Comparison of ENCODE assay signal across 7 cellular contexts in the genomic region with DNA sequence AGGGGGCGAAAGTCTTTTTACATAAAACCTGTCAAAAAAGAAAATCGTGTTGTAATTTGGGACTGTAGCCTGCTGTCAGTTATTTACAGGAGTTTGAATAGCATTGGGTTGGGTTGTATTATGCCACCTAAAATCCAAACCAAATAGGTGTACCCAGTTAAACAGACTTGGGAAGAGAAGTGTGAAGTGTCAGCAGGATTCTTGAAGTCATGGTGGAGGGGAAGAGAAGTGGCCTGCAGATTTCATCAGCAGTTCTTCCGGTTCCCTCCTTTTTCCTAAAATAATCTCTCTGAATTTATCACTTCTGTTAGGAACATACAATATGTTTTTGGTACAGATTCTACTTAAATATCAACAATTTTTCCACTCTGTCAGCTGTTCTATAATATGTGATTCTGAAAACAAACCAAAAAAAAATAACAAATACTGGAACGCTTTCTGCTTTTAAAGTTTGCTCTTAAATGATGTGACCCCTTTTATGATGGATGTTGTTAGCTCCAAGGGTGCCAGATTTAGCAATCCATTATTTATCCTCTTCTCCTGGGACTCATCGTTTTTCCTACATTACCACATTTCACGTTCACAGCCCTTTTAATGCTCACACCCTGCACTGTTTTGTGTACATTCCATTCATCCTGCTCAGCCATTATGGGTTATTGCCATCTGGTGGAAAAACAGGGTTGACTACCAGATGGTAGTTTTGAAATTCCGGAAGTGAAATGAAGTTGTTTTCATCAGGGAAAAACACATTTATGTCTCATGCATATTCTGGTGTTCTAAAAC. TPM values are rescaled to one million over a fixed set of nuclear protein-coding genes. Genes with fewer than 3 reads are reported as not detected.
DNase-seq lines count a peak whose midpoint lies in the region; ATAC-seq and TF ChIP-seq lines count a peak whose summit lies in the region.

No MANE protein-coding gene starts in this region.

- RAD21 ChIA-PET in HCT116 (lab: Charles Lee; ENCODE audit: low non-redundant PET in 1 of 2, low total read pairs in 2 of 2, uncharacterized antibody in 2 of 2, unreplicated experiment in 2 of 2), result interaction anchor here in 1 of 2 experiments (1.2 kb wide), 1 partner anchor 85 kb away, joined by 4 read pairs; no protein-coding TSS in a partner anchor

- H3K4me1 ChIP-seq in HCT116 (ENCODE audit: control insufficient read depth in 1 of 2, insufficient read depth in 2 of 2, low read length in 2 of 2) (peaks cover 69 to 84% of the 10 kb centered on the region in 2 experiments), PC-9 (replicated peaks; ENCODE audit: insufficient read depth) (peaks cover 54% of the 10 kb centered on the region), thyroid gland (no peaks in the 10 kb centered on the region)

- CTCF ChIA-PET in HCT116 (lab: Charles Lee), result interaction anchor here (0.6 kb wide), 1 partner anchor 110 kb away, joined by 3 read pairs; no protein-coding TSS in a partner anchor
- CTCF ChIA-PET in PC-9 (lab: Charles Lee), result interaction anchor here (0.6 to 1.6 kb wide), 2 partner anchors 86 to 289 kb away, joined by 3 to 5 read pairs; no protein-coding TSS in a partner anchor

- ATAC-seq in HCT116, result peak; percentile 65
- no peak for ATAC-seq in GM19328 (IDR thresholded peaks at IDR 0.05; ENCODE audit: unreplicated experiment)

- H3K79me2 ChIP-seq in HCT116 (ENCODE audit: insufficient read depth, low read length) (0 out of 2 replicates have a peak, but pooled peaks cover 7% of the 10 kb centered on the region), PC-9 (ENCODE audit: low read depth) (peaks cover 4% of the 10 kb centered on the region; the same call in 1 of the 2 replicates)

- TF ChIP-seq POLR2A in HCT116 (IDR thresholded peaks at IDR 0.05; ENCODE audit: borderline replicate concordance, extremely low read depth, insufficient read depth, insufficient read length) (no peak), thyroid gland (IDR thresholded peaks at IDR 0.05) (no peak)

- TF ChIP-seq RAD21 in HCT116 (IDR thresholded peaks at IDR 0.05; ENCODE audit: low read depth), result peak; percentile 94

- H3K36me3 ChIP-seq in HCT116 (ENCODE audit: control insufficient read depth in 1 of 2, insufficient read depth in 2 of 2, low read length in 2 of 2) (no peaks in the 10 kb centered on the region), PC-9 (ENCODE audit: low read depth) (no peaks in the 10 kb centered on the region), thyroid gland (no peaks in the 10 kb centered on the region)

- H3K27ac ChIP-seq in HCT116 (ENCODE audit: low read depth, low read length) (peak overlapping the region; percentile 55), PC-9 (peak overlapping the region; percentile 75), thyroid gland (no peak overlapping the region)

- POLR2A ChIA-PET in HCT116 (lab: Charles Lee), result interaction anchor here (1.6 kb wide), 1 partner anchor 14 kb away, joined by 5 read pairs; no protein-coding TSS in a partner anchor
- POLR2A ChIA-PET in PC-9 (lab: Charles Lee; ENCODE audit: unreplicated experiment), result interaction anchor here (0.6 kb wide), 1 partner anchor 1288 kb away, joined by 8 read pairs; no protein-coding TSS in a partner anchor

- H3K9ac ChIP-seq in HCT116 (ENCODE audit: low read length), result peak overlapping the region; percentile 37

- peak; percentile 39 to 67 (median 54); a peak in 4 of 6 replicates for TF ChIP-seq CTCF in HCT116 (IDR thresholded peaks at IDR 0.05 in 2 of 3, conservative IDR thresholded peaks at IDR 0.05 in 1 of 3; ENCODE audit: borderline replicate concordance in 1 of 3, insufficient read depth in 1 of 3, low read depth in 2 of 3, low read length in 2 of 3)
- peak; percentile 47 for TF ChIP-seq CTCF in PC-9 (conservative IDR thresholded peaks at IDR 0.05)
- peak; percentile 77 for TF ChIP-seq CTCF in epithelial cell of proximal tubule (conservative IDR thresholded peaks at IDR 0.05; ENCODE audit: low read depth, low read length)
- peak in 2 of 6 experiments; percentile 17 for TF ChIP-seq CTCF in thyroid gland (IDR thresholded peaks at IDR 0.05)

- H3K9me3 ChIP-seq in HCT116 (ENCODE audit: control insufficient read depth in 1 of 2, insufficient read depth in 1 of 2, low read depth in 1 of 2, low read length in 2 of 2) (no peaks in the 10 kb centered on the region), PC-9 (ENCODE audit: insufficient read depth, low read depth) (no peaks in the 10 kb centered on the region), thyroid gland (no peaks in the 10 kb centered on the region)

- intact Hi-C loops in HCT116 (cut with micrococcal nuclease), result loop anchor here (1.0 kb wide), 1 partner anchor 85 kb away; no protein-coding TSS in a partner anchor
- intact Hi-C loops in PC-9 (cut with micrococcal nuclease; ENCODE audit: unreplicated experiment), result loop anchor here (1.0 to 2.0 kb wide), 2 partner anchors 13 to 85 kb away; no protein-coding TSS in a partner anchor
- intact Hi-C loops in thyroid gland (cut with DNase I), result no loop called here

- DNase-seq in HCT116 (ENCODE audit: low read depth, low spot score) (peak; percentile 79), PC-9 (peak; percentile 46 to 87), epithelial cell of proximal tubule (ENCODE audit: low read depth) (no peak), non-pigmented ciliary epithelial cell (ENCODE audit: low read depth) (peak; percentile 67), thyroid gland (no peak)
- DNase-seq in activated CD8-positive, alpha-beta memory T cell treated with anti-CD3 and anti-CD28 coated beads for 24 hours, result no peak

- H3K4me3 ChIP-seq in HCT116 (replicated peaks in 1 of 2; ENCODE audit: low read depth in 1 of 2, low read length in 2 of 2), result peak overlapping the region in 1 of 2 experiments; percentile 6; a peak in 2 of 4 replicates
- no peak overlapping the region; the same call in 1 of the 2 replicates for H3K4me3 ChIP-seq in PC-9
- H3K4me3 ChIP-seq in epithelial cell of proximal tubule (ENCODE audit: low read depth, low read length), result no peak overlapping the region
- no peak overlapping the region for H3K4me3 ChIP-seq in thyroid gland (replicated peaks in 1 of 3)

- H3K9me2 ChIP-seq in HCT116 (ENCODE audit: insufficient read depth) (no peaks in the 10 kb centered on the region), PC-9 (ENCODE audit: insufficient read depth) (no peaks in the 10 kb centered on the region)

- H3F3A ChIP-seq in PC-9 (ENCODE audit: insufficient read depth, low read depth), result peaks cover 35% of the 10 kb centered on the region

- H2AFZ ChIP-seq in HCT116 (ENCODE audit: low read depth, low read length, poor library complexity, severe bottlenecking), result peak overlapping the region; percentile 68
- no peak overlapping the region for H2AFZ ChIP-seq in PC-9

- BruUV-seq in HCT116 (replicated peaks; lab: Mats Ljungman, UMichigan), result no TSS peak
- no TSS peak for BruUV-seq in PC-9 (replicated peaks; lab: Mats Ljungman, UMichigan)

- WGBS in thyroid gland, 2 donors, result 64 to 66% methylated on average over 7 of the region's 7 CpGs

- H3K4me2 ChIP-seq in HCT116 (ENCODE audit: low read length) (peak overlapping the region; percentile 65), PC-9 (peak overlapping the region; percentile 70)

- no peaks in the 10 kb centered on the region for H4K20me1 ChIP-seq in HCT116 (ENCODE audit: insufficient read depth)
- no peaks in the 10 kb centered on the region for H4K20me1 ChIP-seq in PC-9 (ENCODE audit: insufficient read depth)

- H3K27me3 ChIP-seq in HCT116 (ENCODE audit: insufficient read depth, low read length), result no peaks in the 10 kb centered on the region
- no peaks in the 10 kb centered on the region for H3K27me3 ChIP-seq in PC-9 (ENCODE audit: insufficient read depth, low read depth)
- H3K27me3 ChIP-seq in thyroid gland, result no peaks in the 10 kb centered on the region

TF ChIP-seq in HCT116, 20 proteins besides CTCF, POLR2A, EP300 and RAD21 (continues in another document):
- no peak for TF ChIP-seq TCF7L2 (IDR thresholded peaks at IDR 0.05; ENCODE audit: borderline replicate concordance, extremely low read depth, insufficient read depth, insufficient read length)
- TF ChIP-seq CBX3 (IDR thresholded peaks at IDR 0.05; ENCODE audit: low read depth), result peak; percentile 70
- TF ChIP-seq EGR1 (IDR thresholded peaks at IDR 0.05; ENCODE audit: low read depth), result no peak
- no peak for TF ChIP-seq SRF (IDR thresholded peaks at IDR 0.05; ENCODE audit: low read depth)
- peak; percentile 47; the same call in 1 of the 2 replicates for TF ChIP-seq SIN3A (IDR thresholded peaks at IDR 0.05; ENCODE audit: low read depth)
- TF ChIP-seq ATF3 (IDR thresholded peaks at IDR 0.05), result no peak
- TF ChIP-seq POLR2AphosphoS5 (IDR thresholded peaks at IDR 0.05; ENCODE audit: low read depth, low read length), result peak; percentile 28; the same call in 1 of the 2 replicates
- peak; percentile 93 for TF ChIP-seq CEBPB (IDR thresholded peaks at IDR 0.05; ENCODE audit: low read depth)
- peak; percentile 74 for TF ChIP-seq YY1 (IDR thresholded peaks at IDR 0.05; ENCODE audit: extremely low read depth, insufficient replicate concordance, low read depth, low read length)

RNA-seq across cellular contexts. Expression of gene ARHGAP12, which starts 18.7 kb away (rescaled TPM):
- total RNA-seq in HCT116 (2021; ENCODE audit: unreplicated experiment), result 80.3 TPM
- 17.4 and 25.6 TPM in 2 replicates for polyA plus RNA-seq in HCT116 (2012)
- 34.3 and 51.9 TPM in 2 replicates for total RNA-seq in PC-9 (2021)
- 13.7 and 16.2 TPM in 2 replicates for total RNA-seq in epithelial cell of proximal tubule
- 10 to 100 TPM; 49.9 to 67.6 (median 60.8) TPM for total RNA-seq in thyroid gland

Comparison
In these comparisons a context has a peak if more than half of its experiments do, and no peak if none do; other contexts are left out.
1. DNase-seq: peak in HCT116 (single experiment), PC-9 (2 of 2) and non-pigmented ciliary epithelial cell (single experiment); none in epithelial cell of proximal tubule (single experiment), activated CD8-positive, alpha-beta memory T cell treated with anti-CD3 and anti-CD28 coated beads for 24 hours (single experiment) and thyroid gland (0 of 2).
2. H3K27ac ChIP-seq: peak in HCT116 (single experiment) and PC-9 (single experiment); none in thyroid gland (0 of 3).